Comparison of ENCODE assay signal across 18 cellular contexts in the genomic region with DNA sequence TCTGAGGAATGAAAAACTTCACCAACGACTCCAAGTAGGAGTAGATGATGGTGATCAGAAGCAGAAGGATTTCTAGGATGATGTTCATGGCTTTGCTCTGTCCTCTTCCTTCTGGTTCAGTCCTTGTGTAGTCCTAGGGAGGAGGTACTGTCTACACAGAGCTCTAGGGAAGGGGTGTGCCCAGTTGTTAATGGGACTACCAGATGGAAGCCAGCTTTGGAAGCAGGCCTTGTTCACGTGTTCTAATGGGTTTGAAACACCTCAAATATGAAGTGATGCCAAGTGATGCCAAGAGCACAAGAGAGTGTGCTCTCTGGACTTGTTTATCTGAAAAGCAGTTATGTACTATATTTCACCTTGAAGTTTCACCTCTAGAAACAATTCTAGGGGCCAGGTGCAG.
"Had no signal": no experiment of that assay in that cellular context is flagged by ENCODE, and none has a peak within 500 bp of the region (broad histone marks: within the 10 kb centered on the region; RNA-seq: fewer than 3 reads in every experiment).

A gene with protein sequence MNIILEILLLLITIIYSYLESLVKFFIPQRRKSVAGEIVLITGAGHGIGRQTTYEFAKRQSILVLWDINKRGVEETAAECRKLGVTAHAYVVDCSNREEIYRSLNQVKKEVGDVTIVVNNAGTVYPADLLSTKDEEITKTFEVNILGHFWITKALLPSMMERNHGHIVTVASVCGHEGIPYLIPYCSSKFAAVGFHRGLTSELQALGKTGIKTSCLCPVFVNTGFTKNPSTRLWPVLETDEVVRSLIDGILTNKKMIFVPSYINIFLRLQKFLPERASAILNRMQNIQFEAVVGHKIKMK (minus strand): TSS at position 129 of the 400 bp plus-strand sequence. CDS start 41 bp downstream, at position 88.

- H3K36me3 Mint-ChIP-seq: activated naive CD8-positive, alpha-beta T cell; naive thymus-derived CD8-positive, alpha-beta T cell; stimulated activated effector memory CD8-positive, alpha-beta T cell treated with anti-CD3 and anti-CD28 coated beads, Interleukin-12 subunit alpha, Interleukin-12 subunit beta, amount 100 ng/mL, for 72 hours had no signal

- H3K9me3 Mint-ChIP-seq: activated B cell treated with CpG ODN at 0.5 μM for 24 hours; activated CD8-positive, alpha-beta T cell treated with anti-CD3 and anti-CD28 coated beads for 36 hours; memory B cell; stimulated activated effector memory CD8-positive, alpha-beta T cell treated with anti-CD3 and anti-CD28 coated beads, Interleukin-12 subunit alpha, Interleukin-12 subunit beta, amount 100 ng/mL, for 72 hours had no signal

- H3K9me3 ChIP-seq: gastroesophageal sphincter, heart right ventricle, left lung, thyroid gland had no signal

- H3K4me3 Mint-ChIP-seq: activated B cell treated with CpG ODN at 0.5 μM for 24 hours; activated CD8-positive, alpha-beta T cell treated with anti-CD3 and anti-CD28 coated beads for 36 hours; activated naive CD8-positive, alpha-beta T cell; activated T-cell treated with anti-CD3 and anti-CD28 coated beads, Interleukin-2, amount 50 U/mL, for 72 hours; memory B cell; naive thymus-derived CD8-positive, alpha-beta T cell; stimulated activated effector memory CD8-positive, alpha-beta T cell treated with anti-CD3 and anti-CD28 coated beads, Interleukin-12 subunit alpha, Interleukin-12 subunit beta, amount 100 ng/mL, for 72 hours had no signal

- H3K27ac Mint-ChIP-seq: activated B cell treated with CpG ODN at 0.5 μM for 24 hours; activated CD8-positive, alpha-beta T cell treated with anti-CD3 and anti-CD28 coated beads for 36 hours; activated naive CD8-positive, alpha-beta T cell; activated T-cell treated with anti-CD3 and anti-CD28 coated beads, Interleukin-2, amount 50 U/mL, for 72 hours; memory B cell; naive thymus-derived CD8-positive, alpha-beta T cell; stimulated activated effector memory CD8-positive, alpha-beta T cell treated with anti-CD3 and anti-CD28 coated beads, Interleukin-12 subunit alpha, Interleukin-12 subunit beta, amount 100 ng/mL, for 72 hours had no signal

- H3K27me3 Mint-ChIP-seq: activated B cell treated with CpG ODN at 0.5 μM for 24 hours; activated CD8-positive, alpha-beta T cell treated with anti-CD3 and anti-CD28 coated beads for 36 hours; activated naive CD8-positive, alpha-beta T cell; memory B cell; naive thymus-derived CD8-positive, alpha-beta T cell had no signal

- DNase-seq: activated B cell treated with CpG ODN at 0.5 μM for 24 hours; activated CD4-positive, alpha-beta T cell treated with anti-CD3 and anti-CD28 coated beads for 48 hours; activated CD8-positive, alpha-beta memory T cell treated with anti-CD3 and anti-CD28 coated beads, Interleukin-2, amount 50 U/mL, for 4 hours; activated CD8-positive, alpha-beta T cell treated with anti-CD3 and anti-CD28 coated beads for 36 hours; activated gamma-delta T cell treated with Interleukin-2 at 50 U/mL for 16 hours; activated T-cell treated with anti-CD3 and anti-CD28 coated beads, Interleukin-2, amount 50 U/mL, for 72 hours; amniotic stem cell; erythroblast; heart right ventricle; left lung; naive thymus-derived CD8-positive, alpha-beta T cell; stimulated activated CD4-positive, alpha-beta T cell treated with anti-CD3 and anti-CD28 coated beads, Interleukin-12 subunit alpha, Interleukin-12 subunit beta, amount 100 ng/mL, for 4 hours; stimulated activated CD4-positive, alpha-beta T cell treated with anti-CD3 and anti-CD28 coated beads, Interleukin-2, amount 100 ng/mL, for 24 hours; thyroid gland had no signal

- H3K4me1 Mint-ChIP-seq: activated B cell treated with CpG ODN at 0.5 μM for 24 hours; memory B cell; naive thymus-derived CD8-positive, alpha-beta T cell; stimulated activated effector memory CD8-positive, alpha-beta T cell treated with anti-CD3 and anti-CD28 coated beads, Interleukin-12 subunit alpha, Interleukin-12 subunit beta, amount 100 ng/mL, for 72 hours had no signal

- H3K4me3 ChIP-seq: gastroesophageal sphincter, heart right ventricle, left lung, thyroid gland had no signal

- H3K27me3 ChIP-seq: gastroesophageal sphincter, heart right ventricle, left lung had no signal

- H3K4me1 ChIP-seq: gastroesophageal sphincter, heart right ventricle, left lung, thyroid gland had no signal

- H3K36me3 ChIP-seq: gastroesophageal sphincter, heart right ventricle, left lung, thyroid gland had no signal

- H3K27ac ChIP-seq: gastroesophageal sphincter, heart right ventricle, left lung, thyroid gland had no signal
